In genomic region chr6:166382500-166382932, GRCh38 we compare ENCODE assay signal across 8 cellular contexts. TPM values are rescaled to one million over a fixed set of nuclear protein-coding genes. Genes with fewer than 3 reads are reported as not detected.
DNase-seq lines count a peak whose midpoint lies in the region; ATAC-seq, FAIRE-seq and TF ChIP-seq lines count a peak whose summit lies in the region.

No MANE protein-coding gene starts in this region.

- H3K9me3 ChIP-seq in WERI-Rb-1 (ENCODE audit: severe bottlenecking), result no peaks in the 10 kb centered on the region
- H3K9me3 ChIP-seq in cardiac muscle cell (ENCODE audit: low read depth), result no peaks in the 10 kb centered on the region
- H3K9me3 ChIP-seq in skeletal muscle satellite cell (replicated peaks; ENCODE audit: low read length), result no peaks in the 10 kb centered on the region

- H3K4me3 ChIP-seq in GM12865 (ENCODE audit: low read depth, low read length) (peak overlapping the region; percentile 92), WERI-Rb-1 (ENCODE audit: low read depth, low read length) (peak overlapping the region; percentile 72), cardiac muscle cell (peak overlapping the region; percentile 67), skeletal muscle satellite cell (ENCODE audit: low read length) (peak overlapping the region; percentile 98)

- DNase-seq in GM12865 (ENCODE audit: low read depth), result no peak
- no peak for DNase-seq in WERI-Rb-1
- no peak for DNase-seq in cardiac muscle cell (ENCODE audit: low read depth in 1 of 2, low spot score in 1 of 2)
- no peak for DNase-seq in dedifferentiated amniotic fluid mesenchymal stem cell (ENCODE audit: extremely low spot score)
- no peak for DNase-seq in hepatic stellate cell (ENCODE audit: low spot score)
- no peak for DNase-seq in HTR-8/SVneo (ENCODE audit: insufficient read length, low spot score)

- H3K36me3 ChIP-seq in WERI-Rb-1 (no peaks in the 10 kb centered on the region), cardiac muscle cell (no peaks in the 10 kb centered on the region), skeletal muscle satellite cell (ENCODE audit: insufficient read depth, low read length) (no peaks in the 10 kb centered on the region)

- H3K27me3 ChIP-seq in WERI-Rb-1 (ENCODE audit: insufficient read depth, low read depth, severe bottlenecking), result no peaks in the 10 kb centered on the region
- H3K27me3 ChIP-seq in cardiac muscle cell, result no peaks in the 10 kb centered on the region
- H3K27me3 ChIP-seq in skeletal muscle satellite cell (ENCODE audit: control insufficient read depth, insufficient read depth, low read length), result no peaks in the 10 kb centered on the region

- H3K4me1 ChIP-seq in cardiac muscle cell (ENCODE audit: low read depth), result no peaks in the 10 kb centered on the region
- H3K4me1 ChIP-seq in skeletal muscle satellite cell (ENCODE audit: control insufficient read depth, insufficient read depth, low read length), result peaks cover 5% of the 10 kb centered on the region

- peak overlapping the region; percentile 84 for H3K9ac ChIP-seq in skeletal muscle satellite cell (ENCODE audit: low read depth, low read length)

- H3K4me2 ChIP-seq in skeletal muscle satellite cell (ENCODE audit: low read length), result peak overlapping the region; percentile 100

- H3K27ac ChIP-seq in WERI-Rb-1 (peak overlapping the region; percentile 69), cardiac muscle cell (peak overlapping the region; percentile 78)

- peak; percentile 3 for ATAC-seq in HG02623 (IDR thresholded peaks at IDR 0.05; ENCODE audit: unreplicated experiment)

- no peak for FAIRE-seq in HTR-8/SVneo (lab: Jason Lieb, UNC)

- no peak for TF ChIP-seq CTCF in GM12865 (IDR thresholded peaks at IDR 0.05; ENCODE audit: insufficient read depth, low read depth, low read length, missing control alignments)
- TF ChIP-seq CTCF in WERI-Rb-1 (IDR thresholded peaks at IDR 0.05; ENCODE audit: low read depth, low read length), result no peak
- no peak for TF ChIP-seq CTCF in cardiac muscle cell (IDR thresholded peaks at IDR 0.05; ENCODE audit: low read depth, low read length)

RNA-seq across cellular contexts. Expression of gene MPC1, which starts 0.2 kb away (rescaled TPM):
- 28.5 and 52.8 TPM in 2 replicates for total RNA-seq in cardiac muscle cell
- polyA plus RNA-seq in cardiac muscle cell, result 67.2 and 122 TPM in 2 replicates
- total RNA-seq in skeletal muscle satellite cell (2012; rRNA removed), result 27.1 and 33.2 TPM in 2 replicates

RNA-seq across cellular contexts. Expression of gene SFT2D1, which starts 40.2 kb away (rescaled TPM):
- 26.5 and 36.4 TPM in 2 replicates for total RNA-seq in cardiac muscle cell
- polyA plus RNA-seq in cardiac muscle cell, result 63.3 and 63.7 TPM in 2 replicates
- 36.2 and 44.1 TPM in 2 replicates for total RNA-seq in skeletal muscle satellite cell (2012; rRNA removed)
